Comparison of ENCODE assay signal across 11 cellular contexts in genomic region chr17:16378631-16379282, GRCh38. TPM values are rescaled to one million over a fixed set of nuclear protein-coding genes. Genes with fewer than 3 reads are reported as not detected.
A peak's percentile ranks its signal among the peaks of the same experiment; 100 is the strongest.
DNase-seq lines count a peak whose midpoint lies in the region; ATAC-seq and TF ChIP-seq lines count a peak whose summit lies in the region.
"Had no signal": no experiment of that assay in that cellular context is flagged by ENCODE, and none has a peak within 500 bp of the region (broad histone marks: within the 10 kb centered on the region; RNA-seq: fewer than 3 reads in every experiment).

No MANE protein-coding gene starts in this region.

- peaks cover 3 to 24% of the 10 kb centered on the region in 2 experiments; a peak in 3 of 4 replicates for H3K4me1 ChIP-seq in HCT116 (ENCODE audit: control insufficient read depth in 1 of 2, insufficient read depth in 2 of 2, low read length in 2 of 2)
- H3K4me1 ChIP-seq in left lung = peaks cover 15 to 45% of the 10 kb centered on the region in 2 donors
- H3K4me1 ChIP-seq in spleen = peaks cover 17 to 39% (median 28%) of the 10 kb centered on the region in 6 donors

- TF ChIP-seq CTCF in HCT116 (IDR thresholded peaks at IDR 0.05 in 2 of 3, conservative IDR thresholded peaks at IDR 0.05 in 1 of 3; ENCODE audit: borderline replicate concordance in 1 of 3, insufficient read depth in 1 of 3, low read depth in 2 of 3, low read length in 2 of 3) (no peak), left lung (IDR thresholded peaks at IDR 0.05) (no peak), spleen (IDR thresholded peaks at IDR 0.05 in 8 of 11, conservative IDR thresholded peaks at IDR 0.05 in 3 of 11) (no peak)

- H3K9ac ChIP-seq in HCT116 (ENCODE audit: low read length) = no peak overlapping the region

- BruUV-seq in HCT116 (replicated peaks; lab: Mats Ljungman, UMichigan) = no TSS peak

- H3K27me3 ChIP-seq in HCT116 (ENCODE audit: insufficient read depth, low read length) (no peaks in the 10 kb centered on the region), left lung (no peaks in the 10 kb centered on the region), spleen (replicated peaks in 1 of 7) (no peaks in the 10 kb centered on the region)
- H3K27me3 ChIP-seq: tibial artery had no signal

- H3K79me2 ChIP-seq in HCT116 (ENCODE audit: insufficient read depth, low read length) = peaks cover 27% of the 10 kb centered on the region

- POLR2A ChIA-PET in HCT116 (lab: Charles Lee) = no interaction called here

- H3K27ac ChIP-seq in HCT116 (ENCODE audit: low read depth, low read length) = no peak overlapping the region
- peak overlapping the region; percentile 92 for H3K27ac ChIP-seq in angular gyrus (ENCODE audit: low read depth, low read length)
- peak overlapping the region in 1 of 2 donors; percentile 47 for H3K27ac ChIP-seq in left lung
- no peak overlapping the region for H3K27ac ChIP-seq in spleen

- H3K9me3 ChIP-seq in HCT116 (ENCODE audit: control insufficient read depth in 1 of 2, insufficient read depth in 1 of 2, low read depth in 1 of 2, low read length in 2 of 2) (no peaks in the 10 kb centered on the region), left lung (no peaks in the 10 kb centered on the region), spleen (no peaks in the 10 kb centered on the region)
- H3K9me3 ChIP-seq: tibial artery had no signal

- peaks cover 9% of the 10 kb centered on the region; the same call in 1 of the 2 replicates for H4K20me1 ChIP-seq in HCT116 (ENCODE audit: insufficient read depth)

- no peak for ATAC-seq in HCT116
- ATAC-seq in left lung = peak; percentile 32
- no peak for ATAC-seq in GM18873 (IDR thresholded peaks at IDR 0.05; ENCODE audit: low FRiP score, unreplicated experiment)
- ATAC-seq in GM21619 (IDR thresholded peaks at IDR 0.05; ENCODE audit: unreplicated experiment) = no peak

- H3K4me3 ChIP-seq in HCT116 (replicated peaks in 1 of 2; ENCODE audit: low read depth in 1 of 2, low read length in 2 of 2) = no peak overlapping the region
- no peak overlapping the region for H3K4me3 ChIP-seq in left lung
- H3K4me3 ChIP-seq in spleen = no peak overlapping the region
- H3K4me3 ChIP-seq: tibial artery had no signal

- CTCF ChIA-PET in HCT116 (lab: Charles Lee) = interaction anchor here (2.6 kb wide), 1 partner anchor 15 kb away, joined by 15 read pairs; no protein-coding TSS in a partner anchor

- H2AFZ ChIP-seq in HCT116 (ENCODE audit: low read depth, low read length, poor library complexity, severe bottlenecking) = peak overlapping the region; percentile 49

- TF ChIP-seq POLR2A in HCT116 (IDR thresholded peaks at IDR 0.05; ENCODE audit: borderline replicate concordance, extremely low read depth, insufficient read depth, insufficient read length) (no peak), spleen (IDR thresholded peaks at IDR 0.05) (no peak)

- H3K36me3 ChIP-seq in HCT116 (ENCODE audit: control insufficient read depth in 1 of 2, insufficient read depth in 2 of 2, low read length in 2 of 2) (peaks cover 10 to 18% of the 10 kb centered on the region in 2 experiments; a peak in 2 of 4 replicates), left lung (peaks cover 0 to 19% of the 10 kb centered on the region in 2 donors), spleen (peaks cover 0 to 21% (median 15%) of the 10 kb centered on the region in 6 donors)

- no peak for TF ChIP-seq RAD21 in HCT116 (IDR thresholded peaks at IDR 0.05; ENCODE audit: low read depth)

- no peak overlapping the region; the same call in 1 of the 2 replicates for H3K4me2 ChIP-seq in HCT116 (ENCODE audit: low read length)

- RAD21 ChIA-PET in HCT116 (lab: Charles Lee; ENCODE audit: low non-redundant PET in 1 of 2, low total read pairs in 2 of 2, uncharacterized antibody in 2 of 2, unreplicated experiment in 2 of 2) = no interaction called here

- no peaks in the 10 kb centered on the region for H3K9me2 ChIP-seq in HCT116 (ENCODE audit: insufficient read depth)

- DNase-seq in HCT116 (ENCODE audit: low read depth, low spot score) = no peak
- DNase-seq in left lung = peak in 1 of 2 donors; percentile 61
- peak; percentile 73 for DNase-seq in spleen
- DNase-seq in AG20443 (ENCODE audit: low spot score) = no peak
- DNase-seq in activated CD4-positive, CD25-positive, alpha-beta regulatory T cell (lab: John Stamatoyannopoulos, UW) = no peak
- DNase-seq: activated T-cell treated with anti-CD3 and anti-CD28 coated beads for 4 hours, T-helper 2 cell, tibial artery had no signal

- WGBS in spleen, 5 donors = 82 to 89% (median 87%) methylated on average over 18 of the region's 18 CpGs

- intact Hi-C loops in HCT116 (cut with micrococcal nuclease) = no loop called here
- intact Hi-C loops in left lung (cut with DNase I) = no loop called here
- intact Hi-C loops in spleen (cut with DNase I; ENCODE audit: low total_unique reads) = no loop called here

TF ChIP-seq in HCT116, 20 proteins besides CTCF, POLR2A, EP300 and RAD21:
- TF ChIP-seq JUND (IDR thresholded peaks at IDR 0.05) (no peak), FOSL1 (IDR thresholded peaks at IDR 0.05; ENCODE audit: low read depth) (0 out of 2 replicates have a peak, but pooled peaks have one; percentile 1), TCF7L2 (IDR thresholded peaks at IDR 0.05; ENCODE audit: borderline replicate concordance, extremely low read depth, insufficient read depth, insufficient read length) (no peak)

RNA-seq across cellular contexts. Expression of gene UBB, which starts 2.1 kb away (rescaled TPM):
- 2,378 TPM for total RNA-seq in HCT116 (2021; ENCODE audit: unreplicated experiment)
- 2,949 and 2,985 TPM in 2 replicates for polyA plus RNA-seq in HCT116 (2012)
- 1,000 to 10,000 TPM; 1,151 to 1,430 TPM for total RNA-seq in left lung
- total RNA-seq in spleen = 1,000 to 10,000 TPM in 5 of 7 donors, 100 to 1,000 TPM in 2; 822 to 1,795 (median 1,121) TPM
- 100 to 1,000 TPM; 697 to 951 (median 938) TPM for polyA plus RNA-seq in spleen

RNA-seq across cellular contexts. Expression of gene CENPV, which starts 25.5 kb away (rescaled TPM):
- total RNA-seq in HCT116 (2021; ENCODE audit: unreplicated experiment) (84.7 TPM), left lung (10 to 100 TPM; 11.5 to 13.5 TPM), spleen (10 to 100 TPM in 2 of 7 donors, 1 to 10 TPM in 5; 5.1 to 15.2 (median 9.5) TPM)
- 61.0 and 68.9 TPM in 2 replicates for polyA plus RNA-seq in HCT116 (2012)
- 10 to 100 TPM; 18.7 to 24.5 (median 19.5) TPM for polyA plus RNA-seq in spleen

RNA-seq across cellular contexts. Expression of gene TRPV2, which starts 36.6 kb away (rescaled TPM):
- total RNA-seq in HCT116 (2021; ENCODE audit: unreplicated experiment) (2.7 TPM), left lung (10 to 100 TPM; 58.0 to 97.7 TPM), spleen (10 to 100 TPM; 44.8 to 85.7 (median 50.2) TPM)
- polyA plus RNA-seq in HCT116 (2012) = 1.4 and 2.5 TPM in 2 replicates
- 10 to 100 TPM; 37.0 to 61.3 (median 55.0) TPM for polyA plus RNA-seq in spleen

Comparison
In these comparisons a context has a peak if more than half of its experiments do, and no peak if none do; other contexts are left out.
1. RNA of gene TRPV2, which starts 36.6 kb away (total RNA-seq): 58.0 to 97.7 TPM in left lung and 44.8 to 85.7 TPM in spleen; 2.7 TPM in HCT116 (single experiment); every median in the first group is over 10 times any median in the second.